ENCODE assay signal across 18 cellular contexts in the genomic region with DNA sequence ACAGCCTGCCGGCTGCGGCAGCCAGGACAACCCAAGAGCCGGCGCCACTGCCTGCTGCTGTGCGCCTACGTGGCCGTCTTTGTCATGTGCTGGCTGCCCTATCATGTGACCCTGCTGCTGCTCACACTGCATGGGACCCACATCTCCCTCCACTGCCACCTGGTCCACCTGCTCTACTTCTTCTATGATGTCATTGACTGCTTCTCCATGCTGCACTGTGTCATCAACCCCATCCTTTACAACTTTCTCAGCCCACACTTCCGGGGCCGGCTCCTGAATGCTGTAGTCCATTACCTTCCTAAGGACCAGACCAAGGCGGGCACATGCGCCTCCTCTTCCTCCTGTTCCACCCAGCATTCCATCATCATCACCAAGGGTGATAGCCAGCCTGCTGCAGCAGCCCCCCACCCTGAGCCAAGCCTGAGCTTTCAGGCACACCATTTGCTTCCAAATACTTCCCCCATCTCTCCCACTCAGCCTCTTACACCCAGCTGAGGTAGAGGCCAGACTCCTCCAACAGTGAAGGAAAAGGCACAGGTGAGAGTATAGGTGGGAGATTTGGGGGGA. TPM values are rescaled to one million over a fixed set of nuclear protein-coding genes. Genes with fewer than 3 reads are reported as not detected.
"Had no signal": no experiment of that assay in that cellular context is flagged by ENCODE, and none has a peak within 500 bp of the region (broad histone marks: within the 10 kb centered on the region; RNA-seq: fewer than 3 reads in every experiment).

No MANE protein-coding gene starts in this region.

- H3K27me3 ChIP-seq: esophagus squamous epithelium, foreskin keratinocyte, thyroid gland had no signal

- H3K4me3 ChIP-seq: esophagus squamous epithelium, thyroid gland had no signal

- H3K9me3 Mint-ChIP-seq: neural crest cell had no signal

- H3K4me3 Mint-ChIP-seq: neural crest cell had no signal

- H3K79me2 ChIP-seq: parathyroid adenoma had no signal

- H3K9ac ChIP-seq: parathyroid adenoma had no signal

- H2AFZ ChIP-seq: parathyroid adenoma had no signal

- H3K9me3 ChIP-seq: esophagus squamous epithelium, thyroid gland had no signal

- DNase-seq: activated CD4-positive, alpha-beta T cell treated with anti-CD3 and anti-CD28 coated beads for 1 hour; activated CD4-positive, alpha-beta T cell treated with anti-CD3 and anti-CD28 coated beads, Interleukin-2, amount 50 U/mL, for 48 hours; activated naive CD4-positive, alpha-beta T cell treated with anti-CD3 and anti-CD28 coated beads, Interleukin-2, amount 50 U/mL, for 16 hours; central memory CD4-positive, alpha-beta T cell; esophagus squamous epithelium; foreskin keratinocyte; mesendoderm; SHP77 treated with DMSO at 0.1 percent for 48 hours had no signal

- FAIRE-seq: endometrium, islet of Langerhans had no signal

- H3K27ac ChIP-seq: foreskin keratinocyte, parathyroid adenoma, thyroid gland had no signal

- H3K36me3 ChIP-seq: thyroid gland had no signal

- H3K4me1 ChIP-seq: foreskin keratinocyte, thyroid gland had no signal

RNA-seq across cellular contexts. Expression of gene TAC3, which starts 20.3 kb away (rescaled TPM):
- total RNA-seq: dermis microvascular lymphatic vessel endothelial cell; esophagus squamous epithelium; foreskin keratinocyte; liver; renal cortical epithelial cell; skeletal muscle tissue; T-helper 2 cell treated with Interferon-gamma antibody and Interleukin-4, amounts not matched to agents 100 ng/mL and 5 ng/mL, for 36 hours; thyroid gland had no signal
- polyA plus RNA-seq: foreskin keratinocyte, liver had no signal

RNA-seq across cellular contexts. Expression of gene MYO1A, which starts 53.9 kb away (rescaled TPM):
- total RNA-seq: foreskin keratinocyte, renal cortical epithelial cell, skeletal muscle tissue, thyroid gland had no signal
- polyA plus RNA-seq: foreskin keratinocyte had no signal
